15 cellular contexts compared by ENCODE assay signal in the genomic region with DNA sequence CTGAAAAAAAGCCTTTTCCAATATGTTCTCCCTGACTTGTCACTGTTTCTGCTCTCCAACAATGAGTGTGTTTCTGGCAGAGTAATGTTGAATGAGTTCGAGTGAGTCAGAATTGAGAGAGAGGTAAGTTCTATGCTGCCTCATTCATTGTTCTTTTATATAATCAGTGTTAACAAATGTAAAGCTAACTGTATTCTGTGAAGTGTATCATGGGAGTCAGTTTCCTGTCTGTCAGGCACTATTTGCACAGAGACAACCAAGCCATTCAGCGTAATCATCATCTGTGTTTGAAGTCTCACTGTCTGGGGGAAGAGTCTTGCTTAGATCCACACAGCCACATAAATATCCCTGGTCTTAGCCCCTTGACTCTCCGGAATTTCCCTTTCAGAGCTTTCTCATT. TPM values are rescaled to one million over a fixed set of nuclear protein-coding genes. Genes with fewer than 3 reads are reported as not detected.
A peak's percentile ranks its signal among the peaks of the same experiment; 100 is the strongest.
DNase-seq lines count a peak whose midpoint lies in the region; ATAC-seq, FAIRE-seq and TF ChIP-seq lines count a peak whose summit lies in the region.
"Had no signal": no experiment of that assay in that cellular context is flagged by ENCODE, and none has a peak within 500 bp of the region (broad histone marks: within the 10 kb centered on the region; RNA-seq: fewer than 3 reads in every experiment).

No MANE protein-coding gene starts in this region.

- H2AFZ ChIP-seq in HepG2 (ENCODE audit: low read length), result no peak overlapping the region

- H3K4me2 ChIP-seq in HepG2 (ENCODE audit: low read depth, low read length) (peak overlapping the region; percentile 48), mesendoderm (ENCODE audit: low read length) (no peak overlapping the region)

- no peak overlapping the region for H3K23ac ChIP-seq in mesendoderm (ENCODE audit: low read length)

- H4K20me1 ChIP-seq in HepG2 (ENCODE audit: insufficient read depth, low read length), result no peaks in the 10 kb centered on the region

- H3K36me3 ChIP-seq in HepG2 (replicated peaks in 1 of 2; ENCODE audit: control insufficient read depth in 1 of 2, insufficient read depth in 2 of 2, low read length in 2 of 2) (no peaks in the 10 kb centered on the region), right lobe of liver (no peaks in the 10 kb centered on the region), mesendoderm (ENCODE audit: control insufficient read depth, insufficient read depth, low read length) (no peaks in the 10 kb centered on the region)
- H3K36me3 ChIP-seq: thyroid gland had no signal

- H3K27me3 ChIP-seq in HepG2 (ENCODE audit: control insufficient read depth in 1 of 2, insufficient read depth in 2 of 2, low read length in 2 of 2), result no peaks in the 10 kb centered on the region
- no peaks in the 10 kb centered on the region for H3K27me3 ChIP-seq in right lobe of liver
- no peaks in the 10 kb centered on the region for H3K27me3 ChIP-seq in mesendoderm (ENCODE audit: insufficient read depth, low read length, poor library complexity)
- H3K27me3 ChIP-seq: thyroid gland had no signal

- H3K18ac ChIP-seq in mesendoderm (ENCODE audit: low read length), result no peak overlapping the region

- H3K9ac ChIP-seq in HepG2 (ENCODE audit: insufficient read depth, low read depth, low read length) (0 out of 2 replicates have a peak overlapping the region, but pooled peaks have one; percentile 18), mesendoderm (ENCODE audit: low read length) (no peak overlapping the region)

- ATAC-seq in HepG2 (peak; percentile 100), right lobe of liver (no peak), HG03135 (IDR thresholded peaks at IDR 0.05; ENCODE audit: unreplicated experiment) (no peak)

- H2BK120ac ChIP-seq in mesendoderm (ENCODE audit: low read depth, low read length), result no peak overlapping the region

- H3K9me3 ChIP-seq in HepG2 (ENCODE audit: low read length) (peaks cover 15% of the 10 kb centered on the region), right lobe of liver (no peaks in the 10 kb centered on the region)
- H3K9me3 ChIP-seq: thyroid gland had no signal

- CTCF ChIA-PET in HepG2 (lab: Yijun Ruan, JAX; ENCODE audit: low intra/inter-chr PET ratio, low total read pairs), result no interaction called here

- H2BK15ac ChIP-seq in mesendoderm (replicated peaks; ENCODE audit: low read depth), result no peak overlapping the region

- peak; percentile 64 for FAIRE-seq in HepG2 (lab: Jason Lieb, UNC)
- peak; percentile 60 for FAIRE-seq in RCC 7860 (lab: Jason Lieb, UNC)
- FAIRE-seq: D721Med, HTR-8/SVneo had no signal

- no peak overlapping the region; a peak in 2 of 6 replicates for H3K4me3 ChIP-seq in HepG2 (replicated peaks in 1 of 3; ENCODE audit: insufficient read depth in 1 of 3, low read depth in 2 of 3, low read length in 3 of 3)
- no peak overlapping the region for H3K4me3 ChIP-seq in right lobe of liver
- H3K4me3 ChIP-seq in fibroblast of mammary gland (ENCODE audit: control insufficient read depth, low read depth, low read length), result no peak overlapping the region
- no peak overlapping the region for H3K4me3 ChIP-seq in mesendoderm (ENCODE audit: low read length)
- H3K4me3 ChIP-seq: thyroid gland had no signal

- H4K5ac ChIP-seq in mesendoderm (ENCODE audit: low read length), result no peak overlapping the region

- BruUV-seq in HepG2 (replicated peaks; lab: Mats Ljungman, UMichigan), result no TSS peak

- H3K79me2 ChIP-seq in HepG2 (ENCODE audit: insufficient read depth, low read length) (no peaks in the 10 kb centered on the region), mesendoderm (ENCODE audit: control insufficient read depth, insufficient read depth, low read length) (no peaks in the 10 kb centered on the region)

- no peak overlapping the region for H3K56ac ChIP-seq in mesendoderm (ENCODE audit: low read length)

- TF ChIP-seq RAD21 in HepG2 (CRISPR knock-in tag; IDR thresholded peaks at IDR 0.05), result no peak

- no peak for TF ChIP-seq CTCF in HepG2 (CRISPR knock-in tag; IDR thresholded peaks at IDR 0.05)
- no peak for TF ChIP-seq CTCF in right lobe of liver (IDR thresholded peaks at IDR 0.05)
- no peak for TF ChIP-seq CTCF in fibroblast of mammary gland (conservative IDR thresholded peaks at IDR 0.05; ENCODE audit: control insufficient read depth, insufficient read depth, low read depth, low read length)

- H2AK5ac ChIP-seq in mesendoderm (ENCODE audit: low read length), result no peak overlapping the region

- intact Hi-C loops in HepG2 (cut with micrococcal nuclease; ENCODE audit: unreplicated experiment) (loop anchor here (2.0 to 5.0 kb wide), 2 partner anchors 47 to 378 kb away; partner anchors contain the start of genes CCDC148 and PKP4), right lobe of liver (cut with DNase I) (no loop called here)

- no peaks in the 10 kb centered on the region for H3K79me1 ChIP-seq in mesendoderm (ENCODE audit: low read length)

- TF ChIP-seq POLR2A in HepG2 (IDR thresholded peaks at IDR 0.05; ENCODE audit: insufficient read depth in 1 of 2, low read depth in 2 of 2, low read length in 2 of 2) (no peak), right lobe of liver (IDR thresholded peaks at IDR 0.05) (no peak)

- no peak overlapping the region for H2BK5ac ChIP-seq in mesendoderm (ENCODE audit: low read length)

- H3K4ac ChIP-seq in mesendoderm (ENCODE audit: low read depth, low read length), result no peak overlapping the region

- 5% methylated on average over 3 of the region's 3 CpGs for WGBS in HepG2 (ENCODE audit: low lambda C conversion rate)
- 63% methylated on average over 3 of the region's 3 CpGs for WGBS in right lobe of liver (ENCODE audit: insufficient coverage, low coverage, low lambda C conversion rate, missing lambda C conversion rate)
- WGBS in mesendoderm (ENCODE audit: extremely low coverage, insufficient coverage, low lambda C conversion rate), result no CpG with 5 or more reads among the region's 3 CpGs

- H3K4me1 ChIP-seq in HepG2 (ENCODE audit: insufficient read depth, low read length), result peaks cover 24% of the 10 kb centered on the region
- no peaks in the 10 kb centered on the region for H3K4me1 ChIP-seq in right lobe of liver
- no peaks in the 10 kb centered on the region for H3K4me1 ChIP-seq in mesendoderm (ENCODE audit: control insufficient read depth, low read depth, low read length)
- H3K4me1 ChIP-seq: thyroid gland had no signal

- DNase-seq in HepG2 (ENCODE audit: low spot score) (peak; percentile 98), right lobe of liver (no peak), RCC 7860 (ENCODE audit: low spot score) (peak; percentile 68), fibroblast of mammary gland (ENCODE audit: low read depth) (peak; percentile 49), mesendoderm (no peak), CD1c-positive myeloid dendritic cell (ENCODE audit: extremely low spot score) (no peak), NCI-H1417 treated with DMSO at 0.1 percent for 48 hours (lab: John Stamatoyannopoulos, UW) (no peak)
- DNase-seq: ACHN; activated CD4-positive, CD25-positive, alpha-beta regulatory T cell; activated CD8-positive, alpha-beta memory T cell treated with anti-CD3 and anti-CD28 coated beads, Interleukin-2, amount 50 U/mL, for 48 hours; occipital lobe; thyroid gland had no signal

- H4K8ac ChIP-seq in mesendoderm (ENCODE audit: low read depth, low read length), result no peak overlapping the region

- POLR2A ChIA-PET in HepG2 (lab: Yijun Ruan, JAX), result no interaction called here

- in situ Hi-C loops in HepG2 (cut with HindIII; ENCODE audit: extremely low pct_ligation_motif_present, low pct_unique_long_range_greater_than_20kb), result no loop called here

- H3K27ac ChIP-seq in HepG2 (ENCODE audit: extremely low read length, insufficient read depth, low read length) (peak overlapping the region; percentile 36), right lobe of liver (no peak overlapping the region), mesendoderm (ENCODE audit: low read depth, low read length) (no peak overlapping the region)
- H3K27ac ChIP-seq: thyroid gland had no signal

- TF ChIP-seq EP300 in HepG2 (IDR thresholded peaks at IDR 0.05; ENCODE audit: low read depth in 2 of 2, low read length in 2 of 2), result peak in 1 of 2 experiments; percentile 93; a peak in 2 of 4 replicates
- peak; percentile 90 for TF ChIP-seq EP300 in HepG2 (CRISPR knock-in tag; IDR thresholded peaks at IDR 0.05; ENCODE audit: borderline replicate concordance)

RNA-seq across cellular contexts. Expression of gene UPP2, which starts 22.0 kb away (rescaled TPM):
- 0.07 TPM in 1 of 2 replicates, not detected in the other for total RNA-seq in HepG2 (2016; rRNA removed; fragmentation: Illumina TruSeq; extraction: Trizol)
- total RNA-seq in HepG2 (2016; cell fraction: cytosol; rRNA removed; fragmentation: Illumina TruSeq; extraction: Trizol; ENCODE audit: low read depth), result not detected in 2 replicates
- 0.15 and 0.22 TPM in 2 replicates for total RNA-seq in HepG2 (2016; cell fraction: insoluble cytoplasmic fraction; rRNA removed; fragmentation: Illumina TruSeq; extraction: Trizol)
- 0.07 and 0.19 TPM in 2 replicates for total RNA-seq in HepG2 (2016; cell fraction: membrane; rRNA removed; fragmentation: Illumina TruSeq; extraction: Trizol)
- total RNA-seq in HepG2 (2016; cell fraction: nucleus; rRNA removed; fragmentation: Illumina TruSeq; extraction: Trizol), result 0.25 TPM in 1 of 2 replicates, not detected in the other
- 0.04 and 0.28 TPM in 2 replicates for polyA plus RNA-seq in HepG2 (2011; rRNA removed)
- polyA plus RNA-seq in HepG2 (2011; cell fraction: cytosol; rRNA removed), result 0.07 TPM in 1 of 2 replicates, not detected in the other
- 0.09 TPM in 1 of 2 replicates, not detected in the other for polyA plus RNA-seq in HepG2 (2011; cell fraction: nucleus; rRNA removed)
- 0.13 and 0.47 TPM in 2 replicates for polyA plus RNA-seq in HepG2 (2012)
- 0.06 TPM in 1 of 2 replicates, not detected in the other for polyA plus RNA-seq in HepG2 (2016; cell fraction: cytosol; fragmentation: Illumina TruSeq; extraction: Trizol; ENCODE audit: low read depth)
- 0.24 TPM in 1 of 2 replicates, not detected in the other for polyA plus RNA-seq in HepG2 (2016; cell fraction: insoluble cytoplasmic fraction; fragmentation: Illumina TruSeq; extraction: Trizol; ENCODE audit: low read depth)
- not detected in 2 replicates for polyA plus RNA-seq in HepG2 (2016; cell fraction: membrane; fragmentation: Illumina TruSeq; extraction: Trizol; ENCODE audit: low read depth)
- polyA plus RNA-seq in HepG2 (2016; cell fraction: nucleus; fragmentation: Illumina TruSeq; extraction: Trizol; ENCODE audit: insufficient read depth, low read depth), result not detected in 2 replicates
- polyA minus RNA-seq in HepG2 (2011; rRNA and poly(A)+ RNA removed; ENCODE audit: low replicate concordance), result 0.22 TPM in 1 of 2 replicates, not detected in the other
- polyA minus RNA-seq in HepG2 (2011; cell fraction: cytosol; rRNA and poly(A)+ RNA removed), result not detected in 2 replicates
- polyA minus RNA-seq in HepG2 (2011; cell fraction: nucleus; rRNA and poly(A)+ RNA removed), result 0.13 and 0.25 TPM in 2 replicates
- 10 to 100 TPM in 2 of 6 experiments, 1 to 10 TPM in 2, under 1 TPM in 2; 0.53 to 36.4 (median 1.7) TPM for total RNA-seq in right lobe of liver
- not detected for polyA plus RNA-seq in mesendoderm (2013, experiment 1 of 2)
- not detected for polyA plus RNA-seq in mesendoderm (2013, experiment 2 of 2)

Comparison
In these comparisons a context has a peak if more than half of its experiments do, and no peak if none do; other contexts are left out.
1. DNase-seq: peak in HepG2 (single experiment), RCC 7860 (single experiment) and fibroblast of mammary gland (single experiment); none in right lobe of liver (0 of 3), mesendoderm (single experiment), CD1c-positive myeloid dendritic cell (single experiment) and NCI-H1417 treated with DMSO at 0.1 percent for 48 hours (single experiment).